28 cellular contexts compared by ENCODE assay signal in the genomic region with DNA sequence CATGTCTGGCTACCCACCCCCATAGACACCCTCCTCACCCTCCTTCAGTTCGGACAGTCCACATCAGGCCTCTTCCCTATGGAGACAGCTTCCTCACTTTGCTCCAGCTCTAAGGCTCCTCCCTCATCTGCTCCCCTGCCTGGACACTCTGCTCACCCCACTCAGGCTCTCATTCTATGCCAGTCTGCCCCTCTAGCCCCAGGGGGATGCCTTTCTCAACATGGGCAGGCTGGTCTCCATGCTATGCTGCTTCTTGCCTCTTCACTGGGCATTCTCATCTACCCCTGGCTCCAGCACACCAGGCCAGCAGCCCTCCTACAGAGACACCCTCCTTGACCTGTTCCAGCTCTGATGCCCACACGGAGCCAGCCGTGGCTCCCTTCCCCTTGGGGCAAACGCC. TPM values are rescaled to one million over a fixed set of nuclear protein-coding genes. Genes with fewer than 3 reads are reported as not detected.
DNase-seq lines count a peak whose midpoint lies in the region; FAIRE-seq and TF ChIP-seq lines count a peak whose summit lies in the region.
"Had no signal": no experiment of that assay in that cellular context is flagged by ENCODE, and none has a peak within 500 bp of the region (broad histone marks: within the 10 kb centered on the region; RNA-seq: fewer than 3 reads in every experiment).

A gene (minus strand): TSS at position 101 of the 400 bp plus-strand sequence. CDS start 37 bp downstream, at position 64.

- H3K79me2 ChIP-seq in H1 (ENCODE audit: control insufficient read depth in 1 of 2, insufficient read depth in 2 of 2, low read length in 2 of 2) (no peaks in the 10 kb centered on the region), trophoblast cell (ENCODE audit: control insufficient read depth, insufficient read depth, low read length, poor library complexity) (no peaks in the 10 kb centered on the region)

- H3K23ac ChIP-seq in H1 (ENCODE audit: insufficient read length) (no peak within 1 kb of the TSS), trophoblast cell (ENCODE audit: low read length) (no peak within 1 kb of the TSS)

- H2BK120ac ChIP-seq in H1 (replicated peaks; ENCODE audit: low read depth, low read length) (peak within 1 kb of the TSS; percentile 55), trophoblast cell (ENCODE audit: insufficient read depth, low read length, poor library complexity) (no peak within 1 kb of the TSS)

- H3K9ac ChIP-seq in HUES48 (ENCODE audit: low read depth, low read length) (no peak within 1 kb of the TSS), H1 (replicated peaks in 1 of 4; ENCODE audit: extremely low read depth in 1 of 4, low read depth in 3 of 4, low read length in 3 of 4) (no peak within 1 kb of the TSS; a peak in 1 of 7 replicates), trophoblast cell (ENCODE audit: low read length) (no peak within 1 kb of the TSS)
- H3K9ac ChIP-seq: BLaER1 treated with 17β-estradiol and CSF1 and Interleukin-3, amounts not matched to agents 10 nM and 100 nM had no signal

- H3K4me1 ChIP-seq in HUES48 (ENCODE audit: control insufficient read depth, insufficient read depth, low read length): peaks cover 23% of the 10 kb centered on the region
- peaks cover 3 to 12% (median 8%) of the 10 kb centered on the region in 4 experiments; a peak in 6 of 7 replicates for H3K4me1 ChIP-seq in H1 (replicated peaks in 1 of 4; ENCODE audit: control insufficient read depth in 3 of 4, insufficient read depth in 4 of 4, low read length in 3 of 4)
- H3K4me1 ChIP-seq in neuron (ENCODE audit: insufficient read depth, low read length): peaks cover 24% of the 10 kb centered on the region
- no peaks in the 10 kb centered on the region for H3K4me1 ChIP-seq in trophoblast cell (ENCODE audit: control insufficient read depth in 1 of 2, insufficient read depth in 2 of 2, low read length in 2 of 2)
- H3K4me1 ChIP-seq: A549 had no signal

- H3K27ac ChIP-seq in HUES48 (ENCODE audit: low read depth, low read length): peak within 1 kb of the TSS; percentile 46
- no peak within 1 kb of the TSS for H3K27ac ChIP-seq in H1 (ENCODE audit: low read depth, low read length)
- H3K27ac ChIP-seq in trophoblast cell (ENCODE audit: low read depth, low read length): no peak within 1 kb of the TSS
- H3K27ac ChIP-seq: A549; BLaER1 treated with 17β-estradiol and CSF1 and Interleukin-3, amounts not matched to agents 10 nM and 100 nM; RWPE1 had no signal

- H2BK20ac ChIP-seq in H1 (ENCODE audit: low read length): peak within 1 kb of the TSS; percentile 98

- H3K27me3 ChIP-seq in HUES48 (ENCODE audit: control insufficient read depth, insufficient read depth, low read length) (no peaks in the 10 kb centered on the region), H1 (replicated peaks in 1 of 4; ENCODE audit: control insufficient read depth in 3 of 4, extremely low read depth in 1 of 4, insufficient read depth in 3 of 4, low read length in 3 of 4) (no peaks in the 10 kb centered on the region), neuron (ENCODE audit: insufficient read depth, low read length) (no peaks in the 10 kb centered on the region), trophoblast cell (ENCODE audit: insufficient read depth, low read length) (no peaks in the 10 kb centered on the region)
- H3K27me3 ChIP-seq: BLaER1 treated with 17β-estradiol and CSF1 and Interleukin-3, amounts not matched to agents 10 nM and 100 nM had no signal

- no peak within 1 kb of the TSS; a peak in 1 of 4 replicates for H3K4me2 ChIP-seq in H1 (ENCODE audit: insufficient read depth in 1 of 2, low read depth in 2 of 2, low read length in 2 of 2)
- no peak within 1 kb of the TSS for H3K4me2 ChIP-seq in trophoblast cell (ENCODE audit: low read length)
- H3K4me2 ChIP-seq: A549; BLaER1 treated with 17β-estradiol and CSF1 and Interleukin-3, amounts not matched to agents 10 nM and 100 nM had no signal

- H4K12ac ChIP-seq in trophoblast cell (ENCODE audit: low read depth, low read length): no peak within 1 kb of the TSS

- H2BK5ac ChIP-seq in H1 (ENCODE audit: low read depth, low read length) (peak within 1 kb of the TSS; percentile 68), trophoblast cell (ENCODE audit: low read depth, low read length, poor library complexity) (no peak within 1 kb of the TSS)

- no peaks in the 10 kb centered on the region for H3K9me3 ChIP-seq in HUES48 (ENCODE audit: control insufficient read depth, insufficient read depth, low read length)
- no peaks in the 10 kb centered on the region for H3K9me3 ChIP-seq in H1 (ENCODE audit: insufficient read depth in 2 of 2, low read depth in 1 of 2, low read length in 1 of 2)
- H3K9me3 ChIP-seq in neuron (ENCODE audit: low read length): no peaks in the 10 kb centered on the region
- no peaks in the 10 kb centered on the region for H3K9me3 ChIP-seq in trophoblast cell (ENCODE audit: insufficient read depth, low read depth, low read length)
- H3K9me3 ChIP-seq: A549; BLaER1 treated with 17β-estradiol and CSF1 and Interleukin-3, amounts not matched to agents 10 nM and 100 nM; Caco-2; HAP-1 had no signal

- H2AFZ ChIP-seq in H1 (ENCODE audit: low read length): no peak within 1 kb of the TSS
- H2AFZ ChIP-seq in neuron (ENCODE audit: low read depth, low read length): no peak within 1 kb of the TSS
- no peak within 1 kb of the TSS for H2AFZ ChIP-seq in trophoblast cell (ENCODE audit: insufficient read depth, low read length, poor library complexity)

- H2AK5ac ChIP-seq in H1 (ENCODE audit: low read depth, low read length) (0 out of 2 replicates have a peak within 1 kb of the TSS, but pooled peaks have one; percentile 42), trophoblast cell (ENCODE audit: low read length) (no peak within 1 kb of the TSS)

- H3K14ac ChIP-seq in H1 (ENCODE audit: insufficient read length) (no peak within 1 kb of the TSS), trophoblast cell (ENCODE audit: low read length) (no peak within 1 kb of the TSS)

- H2BK12ac ChIP-seq in H1 (ENCODE audit: low read depth, low read length) (peak within 1 kb of the TSS; percentile 99; the same call in 1 of the 2 replicates), trophoblast cell (ENCODE audit: low read length) (no peak within 1 kb of the TSS)

- H3K79me1 ChIP-seq in H1 (ENCODE audit: low read depth, low read length) (no peaks in the 10 kb centered on the region), trophoblast cell (ENCODE audit: low read length) (no peaks in the 10 kb centered on the region)

- TF ChIP-seq POLR2A in H1 (IDR thresholded peaks at IDR 0.05; ENCODE audit: control extremely low read depth in 1 of 2, low read depth in 2 of 2, low read length in 2 of 2): no peak

- TF ChIP-seq CTCF in H1 (IDR thresholded peaks at IDR 0.05; ENCODE audit: control extremely low read depth in 1 of 3, insufficient read depth in 1 of 3, low read depth in 1 of 3, low read length in 3 of 3) (no peak), progenitor cell of endocrine pancreas (IDR thresholded peaks at IDR 0.05; ENCODE audit: unreplicated experiment) (no peak)

- no peak within 1 kb of the TSS; the same call in 1 of the 2 replicates for H4K8ac ChIP-seq in H1 (ENCODE audit: extremely low read depth, insufficient read depth, low read length)
- no peak within 1 kb of the TSS for H4K8ac ChIP-seq in trophoblast cell (ENCODE audit: low read depth, low read length)

- no peak for TF ChIP-seq RAD21 in H1 (IDR thresholded peaks at IDR 0.05 in 1 of 2, conservative IDR thresholded peaks at IDR 0.05 in 1 of 2; ENCODE audit: low read depth in 2 of 2, low read length in 2 of 2)

- no peaks in the 10 kb centered on the region for H4K20me1 ChIP-seq in H1 (replicated peaks in 1 of 2; ENCODE audit: control insufficient read depth in 1 of 2, insufficient read depth in 2 of 2, low read length in 2 of 2)
- H4K20me1 ChIP-seq: BLaER1 treated with 17β-estradiol and CSF1 and Interleukin-3, amounts not matched to agents 10 nM and 100 nM had no signal

- no peak within 1 kb of the TSS for H3K27ac Mint-ChIP-seq in progenitor cell of endocrine pancreas
- H3K27ac Mint-ChIP-seq: CD4-positive, alpha-beta memory T cell; HFFc6 had no signal

- no peak within 1 kb of the TSS for H4K5ac ChIP-seq in H1 (ENCODE audit: insufficient read length, low read depth, low read length)

- H3K27me3 Mint-ChIP-seq in progenitor cell of endocrine pancreas: peaks cover 14% of the 10 kb centered on the region

- DNase-seq in H1 (ENCODE audit: low read depth in 1 of 2, low spot score in 2 of 2): no peak
- DNase-seq in urothelium cell line (ENCODE audit: low spot score): no peak
- no peak for DNase-seq in trophoblast cell
- no peak for DNase-seq in progenitor cell of endocrine pancreas (ENCODE audit: low spot score, unreplicated experiment)
- DNase-seq in COLO829 (ENCODE audit: low spot score): no peak
- DNase-seq: AML-193; Caco-2; CD4-positive, alpha-beta memory T cell; DMS79; EL; GF-D8; HFFc6; NCI-H1092; NCI-H1417 treated with DMSO at 0.1 percent for 48 hours; NCI-H1694 treated with DMSO at 0.1 percent for 48 hours; NCI-H2081; NCI-H2227 treated with DMSO at 0.1 percent for 48 hours; NCI-H526 treated with DMSO at 0.1 percent for 48 hours; SHP77 treated with DMSO at 0.1 percent for 48 hours had no signal

- FAIRE-seq in H1 (lab: Jason Lieb, UNC) (no peak), urothelium cell line (lab: Jason Lieb, UNC) (peak; percentile 59)
- FAIRE-seq: A549, GM12891 had no signal

- H3K4me3 Mint-ChIP-seq in progenitor cell of endocrine pancreas (ENCODE audit: low read depth): no peak within 1 kb of the TSS
- H3K4me3 Mint-ChIP-seq: CD4-positive, alpha-beta memory T cell; HFFc6 had no signal

- POLR2A ChIA-PET in H1 (lab: Charles Lee; ENCODE audit: partially characterized antibody): no interaction called here

- H3K4me1 Mint-ChIP-seq in progenitor cell of endocrine pancreas (ENCODE audit: low read depth): peaks cover 6% of the 10 kb centered on the region
- H3K4me1 Mint-ChIP-seq: CD4-positive, alpha-beta memory T cell had no signal

- peak within 1 kb of the TSS; percentile 72 for H2BK15ac ChIP-seq in H1 (ENCODE audit: low read length)

- no peak within 1 kb of the TSS for H3K4me3 ChIP-seq in HUES48 (ENCODE audit: low read depth, low read length)
- H3K4me3 ChIP-seq in H1 (ENCODE audit: extremely low read depth in 1 of 4, insufficient read depth in 2 of 4, low read depth in 3 of 4, low read length in 4 of 4): no peak within 1 kb of the TSS
- H3K4me3 ChIP-seq in neuron (ENCODE audit: low read length): peak within 1 kb of the TSS; percentile 8
- no peak within 1 kb of the TSS for H3K4me3 ChIP-seq in trophoblast cell (ENCODE audit: low read depth, low read length)
- H3K4me3 ChIP-seq: A549; BLaER1 treated with 17β-estradiol and CSF1 and Interleukin-3, amounts not matched to agents 10 nM and 100 nM; HAP-1 had no signal

- 70% methylated on average over 4 of the region's 4 CpGs; no CpG with 5 or more reads in 1 of the 2 experiments for WGBS in H1 (ENCODE audit: extremely low coverage in 1 of 2, insufficient coverage in 1 of 2, insufficient read length in 1 of 2, insufficient replicate concordance in 2 of 2, low coverage in 1 of 2, low lambda C conversion rate in 2 of 2, missing lambda C conversion rate in 1 of 2), 2 experiments
- no CpG with 5 or more reads among the region's 4 CpGs for WGBS in trophoblast cell (ENCODE audit: extremely low coverage, insufficient coverage, insufficient read length)

- no peak within 1 kb of the TSS for H3K56ac ChIP-seq in H1 (replicated peaks; ENCODE audit: insufficient read length, low read depth, low read length)

- H3K4ac ChIP-seq in H1 (replicated peaks; ENCODE audit: insufficient read length, low read depth, low read length) (no peak within 1 kb of the TSS), trophoblast cell (ENCODE audit: low read depth, low read length) (no peak within 1 kb of the TSS)

- TF ChIP-seq EP300 in H1 (IDR thresholded peaks at IDR 0.05; ENCODE audit: borderline replicate concordance in 1 of 2, low read depth in 2 of 2, low read length in 2 of 2): no peak

- H3K18ac ChIP-seq in H1 (ENCODE audit: extremely low read depth, low read length) (0 out of 2 replicates have a peak within 1 kb of the TSS, but pooled peaks have one; percentile 19), trophoblast cell (ENCODE audit: low read length) (no peak within 1 kb of the TSS)

- H3K9me3 Mint-ChIP-seq in progenitor cell of endocrine pancreas (ENCODE audit: low read depth): no peaks in the 10 kb centered on the region
- H3K9me3 Mint-ChIP-seq: CD4-positive, alpha-beta memory T cell; HFFc6 had no signal

- H4K91ac ChIP-seq in H1 (replicated peaks; ENCODE audit: insufficient read length, low read length) (peak within 1 kb of the TSS; percentile 89), trophoblast cell (ENCODE audit: low read depth, low read length) (no peak within 1 kb of the TSS)

- H3K36me3 ChIP-seq in HUES48 (ENCODE audit: control insufficient read depth, insufficient read depth, low read length) (no peaks in the 10 kb centered on the region), H1 (ENCODE audit: control insufficient read depth in 2 of 4, insufficient read depth in 4 of 4, low read length in 3 of 4) (no peaks in the 10 kb centered on the region), neuron (ENCODE audit: insufficient read depth, low read length) (no peaks in the 10 kb centered on the region), trophoblast cell (ENCODE audit: control insufficient read depth in 1 of 2, insufficient read depth in 2 of 2, low read length in 2 of 2) (no peaks in the 10 kb centered on the region)
- H3K36me3 ChIP-seq: BLaER1 treated with 17β-estradiol and CSF1 and Interleukin-3, amounts not matched to agents 10 nM and 100 nM; HAP-1 had no signal

- CTCF ChIA-PET in H1 (lab: Charles Lee; ENCODE audit: partially characterized antibody): interaction anchor here (0.9 to 5.2 kb wide), 3 partner anchors 10 to 288 kb away, joined by 3 to 30 read pairs (median 3); no protein-coding TSS in a partner anchor

- H3K36me3 Mint-ChIP-seq in progenitor cell of endocrine pancreas (ENCODE audit: insufficient read depth): no peaks in the 10 kb centered on the region
- H3K36me3 Mint-ChIP-seq: CD4-positive, alpha-beta memory T cell had no signal

- no peaks in the 10 kb centered on the region for H3K23me2 ChIP-seq in H1 (ENCODE audit: low read depth, low read length)

RNA-seq across cellular contexts. Expression of the gene that starts here (rescaled TPM):
- total RNA-seq in H1 (2021; fragmentation: NEBNext Ultra II Directional; extraction: Animal tissue kit (Norgen Biotek cat#: 25700)): not detected in 2 replicates
- not detected in 2 replicates for polyA plus RNA-seq in H1 (2011; rRNA removed)
- not detected for polyA plus RNA-seq in H1 (2011; cell fraction: cytosol; rRNA removed)
- polyA plus RNA-seq in H1 (2011; cell fraction: nucleus; rRNA removed): not detected
- polyA plus RNA-seq in H1 (2012, experiment 1 of 2): 0.14 to 0.17 TPM in 2 of 4 replicates, not detected in the others
- not detected for polyA plus RNA-seq in H1 (2012, experiment 2 of 2)
- not detected for polyA plus RNA-seq in H1 (2013, experiment 1 of 2)
- polyA plus RNA-seq in H1 (2013, experiment 2 of 2): not detected
- polyA minus RNA-seq in H1 (2011; rRNA and poly(A)+ RNA removed): not detected in 2 replicates
- not detected for polyA minus RNA-seq in H1 (2011; cell fraction: cytosol; rRNA and poly(A)+ RNA removed)
- not detected for polyA minus RNA-seq in H1 (2011; cell fraction: nucleus; rRNA and poly(A)+ RNA removed)
- not detected in 2 replicates for polyA plus RNA-seq in trophoblast cell (2013)
- not detected in 2 replicates for total RNA-seq in progenitor cell of endocrine pancreas
- total RNA-seq: Caco-2; CD4-positive, alpha-beta memory T cell; HFFc6; NCI-H460; OCI-LY7 had no signal
- polyA plus RNA-seq: A549; CD4-positive, alpha-beta memory T cell had no signal
